Comparison of ENCODE assay signal across 21 cellular contexts in the genomic region with DNA sequence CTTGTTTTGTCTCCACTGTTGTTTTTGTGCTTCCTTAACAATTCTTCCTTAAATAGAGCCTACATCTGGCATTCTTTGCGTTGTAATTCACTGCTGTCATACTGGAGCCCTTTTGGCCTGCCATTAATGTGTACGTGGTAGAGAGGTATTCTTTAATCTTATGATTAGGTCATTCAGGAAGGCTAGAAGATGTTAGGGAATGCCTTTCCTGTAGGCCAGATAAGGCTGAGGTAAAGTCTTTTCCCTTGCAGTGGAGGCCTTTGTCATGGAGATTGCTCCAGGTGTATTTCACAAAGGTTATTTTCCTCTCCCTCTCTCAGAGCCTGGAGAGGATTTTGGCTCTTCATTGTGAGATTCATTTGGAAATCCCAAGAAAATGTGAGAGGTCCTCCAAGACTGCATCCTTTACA.
DNase-seq lines count a peak whose midpoint lies in the region; ATAC-seq and TF ChIP-seq lines count a peak whose summit lies in the region.
"Had no signal": no experiment of that assay in that cellular context is flagged by ENCODE, and none has a peak within 500 bp of the region (broad histone marks: within the 10 kb centered on the region; RNA-seq: fewer than 3 reads in every experiment).

No MANE protein-coding gene starts in this region.

- no CpG with 5 or more reads among the region's 2 CpGs for WGBS in iPS DF 6.9 (ENCODE audit: insufficient coverage, insufficient read length)
- 11% methylated on average over 2 of the region's 2 CpGs for WGBS in mesenchymal stem cell

- no peaks in the 10 kb centered on the region for H3K79me1 ChIP-seq in mesenchymal stem cell (replicated peaks; ENCODE audit: low read length, poor library complexity, severe bottlenecking)

- H3K27me3 ChIP-seq in iPS DF 6.9 (ENCODE audit: control insufficient read depth, insufficient read depth, low read length) (no peaks in the 10 kb centered on the region), mesenchymal stem cell (ENCODE audit: control insufficient read depth in 1 of 2, insufficient read depth in 1 of 2, low read length in 2 of 2) (no peaks in the 10 kb centered on the region)
- H3K27me3 ChIP-seq: BE2C, MG63 had no signal

- no peak overlapping the region for H3K14ac ChIP-seq in mesenchymal stem cell (ENCODE audit: low read length in 2 of 2)

- no peaks in the 10 kb centered on the region for H3K36me3 ChIP-seq in iPS DF 6.9 (ENCODE audit: control insufficient read depth, insufficient read depth, low read length)
- no peaks in the 10 kb centered on the region for H3K36me3 ChIP-seq in mesenchymal stem cell (ENCODE audit: control insufficient read depth in 1 of 2, insufficient read depth in 2 of 2, low read depth in 1 of 2, low read length in 2 of 2)
- H3K36me3 ChIP-seq: BE2C, MG63 had no signal

- H3K9me3 ChIP-seq in iPS DF 6.9 (ENCODE audit: control insufficient read depth, insufficient read depth, low read length) (no peaks in the 10 kb centered on the region), mesenchymal stem cell (ENCODE audit: control insufficient read depth, low read length) (peaks cover 2% of the 10 kb centered on the region)
- H3K9me3 ChIP-seq: BE2C, MG63 had no signal

- H3K27ac ChIP-seq in iPS DF 6.9 (ENCODE audit: low read length) = no peak overlapping the region
- H3K27ac ChIP-seq in mesenchymal stem cell (ENCODE audit: low read length, poor library complexity, severe bottlenecking) = peak overlapping the region; percentile 87
- H3K27ac ChIP-seq: 22Rv1 had no signal

- no peak overlapping the region for H3K9ac ChIP-seq in mesenchymal stem cell (ENCODE audit: low read length)

- H2BK12ac ChIP-seq in mesenchymal stem cell (ENCODE audit: low read length in 2 of 2) = no peak overlapping the region

- CTCF ChIA-PET in WTC11 (lab: Charles Lee) = interaction anchor here (0.6 kb wide), 1 partner anchor 32 kb away, joined by 3 read pairs; no protein-coding TSS in a partner anchor

- H3K23ac ChIP-seq in mesenchymal stem cell (ENCODE audit: low read length in 2 of 2) = no peak overlapping the region

- no peaks in the 10 kb centered on the region; the same call in 1 of the 2 replicates for H3K4me1 ChIP-seq in iPS DF 6.9 (ENCODE audit: control insufficient read depth, insufficient read depth, low read length)
- no peaks in the 10 kb centered on the region for H3K4me1 ChIP-seq in mesenchymal stem cell (ENCODE audit: control insufficient read depth, insufficient read depth, low read depth, low read length)
- H3K4me1 ChIP-seq: BE2C had no signal

- no peak overlapping the region for H3K4ac ChIP-seq in mesenchymal stem cell (ENCODE audit: low read depth in 1 of 2, low read length in 2 of 2)

- H3K18ac ChIP-seq in mesenchymal stem cell (ENCODE audit: low read depth in 1 of 2, low read length in 2 of 2) = no peak overlapping the region

- POLR2A ChIA-PET in WTC11 (lab: Charles Lee) = no interaction called here

- no peak overlapping the region for H4K91ac ChIP-seq in mesenchymal stem cell (ENCODE audit: low read length)

- H3K27me3 Mint-ChIP-seq in WTC11 (ENCODE audit: low read depth) = no peaks in the 10 kb centered on the region
- H3K27me3 Mint-ChIP-seq: CD4-positive, alpha-beta T cell had no signal

- H3K4me3 ChIP-seq in iPS DF 6.9 (ENCODE audit: low read length) (no peak overlapping the region), mesenchymal stem cell (ENCODE audit: insufficient read depth in 1 of 2, low read depth in 1 of 2, low read length in 2 of 2) (no peak overlapping the region)
- H3K4me3 ChIP-seq: MG63 had no signal

- H3K27ac Mint-ChIP-seq in WTC11 = peak overlapping the region; percentile 97
- H3K27ac Mint-ChIP-seq: CD4-positive, alpha-beta T cell had no signal

- H2BK15ac ChIP-seq in mesenchymal stem cell (ENCODE audit: low read depth, poor library complexity, severe bottlenecking) = no peak overlapping the region

- no peak overlapping the region for H2BK120ac ChIP-seq in mesenchymal stem cell (ENCODE audit: low read depth, low read length)

- peak; percentile 51 for DNase-seq in ELF-1 (ENCODE audit: low read depth, low spot score)
- DNase-seq in WTC11 (ENCODE audit: low spot score) = peak; percentile 21
- peak; percentile 55 for DNase-seq in iPS DF 6.9 (ENCODE audit: low read depth, low spot score)
- DNase-seq in mesenchymal stem cell = no peak
- no peak for DNase-seq in NCI-H2171 treated with DMSO at 0.1 percent for 48 hours (lab: John Stamatoyannopoulos, UW)
- DNase-seq in NCI-H510A (lab: John Stamatoyannopoulos, UW) = no peak
- no peak for DNase-seq in NCI-H146 (lab: John Stamatoyannopoulos, UW)
- no peak for DNase-seq in NCI-H446 treated with DMSO at 0.1 percent for 48 hours (lab: John Stamatoyannopoulos, UW)
- DNase-seq: BE2C; CD4-positive, alpha-beta T cell; DMS53; HCEC 1CT; Karpas-422; MG63; NCI-H1092 treated with DMSO at 0.1 percent for 48 hours; NCI-H1694; NCI-H345; NCI-H69; RPMI8226; SIG-M5 had no signal

- peak overlapping the region; percentile 81 for H2BK5ac ChIP-seq in mesenchymal stem cell (ENCODE audit: low read depth, low read length, poor library complexity, severe bottlenecking)

- peaks cover 2% of the 10 kb centered on the region; the same call in 1 of the 2 replicates for H3K36me3 Mint-ChIP-seq in WTC11

- peaks cover 56% of the 10 kb centered on the region for H3K4me1 Mint-ChIP-seq in WTC11

- no peak overlapping the region for H3K4me2 ChIP-seq in mesenchymal stem cell (ENCODE audit: low read length, poor library complexity, severe bottlenecking)

- H3K4me3 Mint-ChIP-seq in WTC11 = peak overlapping the region; percentile 36
- H3K4me3 Mint-ChIP-seq: CD4-positive, alpha-beta T cell had no signal

- H2AK5ac ChIP-seq in mesenchymal stem cell (ENCODE audit: low read length, severe bottlenecking) = no peak overlapping the region

- H4K8ac ChIP-seq in mesenchymal stem cell (ENCODE audit: low read length) = no peak overlapping the region

- peak; percentile 99 for ATAC-seq in WTC11

- peaks cover 5% of the 10 kb centered on the region for H3K9me3 Mint-ChIP-seq in WTC11
- H3K9me3 Mint-ChIP-seq: CD4-positive, alpha-beta T cell had no signal

- no peak for TF ChIP-seq CTCF in WTC11 (IDR thresholded peaks at IDR 0.05)

- H2AFZ ChIP-seq in mesenchymal stem cell (ENCODE audit: low read depth, low read length) = no peak overlapping the region

TF ChIP-seq in WTC11, 78 proteins besides CTCF, POLR2A, EP300 and RAD21 (continues in another document):
- TF ChIP-seq, protein P1, sequence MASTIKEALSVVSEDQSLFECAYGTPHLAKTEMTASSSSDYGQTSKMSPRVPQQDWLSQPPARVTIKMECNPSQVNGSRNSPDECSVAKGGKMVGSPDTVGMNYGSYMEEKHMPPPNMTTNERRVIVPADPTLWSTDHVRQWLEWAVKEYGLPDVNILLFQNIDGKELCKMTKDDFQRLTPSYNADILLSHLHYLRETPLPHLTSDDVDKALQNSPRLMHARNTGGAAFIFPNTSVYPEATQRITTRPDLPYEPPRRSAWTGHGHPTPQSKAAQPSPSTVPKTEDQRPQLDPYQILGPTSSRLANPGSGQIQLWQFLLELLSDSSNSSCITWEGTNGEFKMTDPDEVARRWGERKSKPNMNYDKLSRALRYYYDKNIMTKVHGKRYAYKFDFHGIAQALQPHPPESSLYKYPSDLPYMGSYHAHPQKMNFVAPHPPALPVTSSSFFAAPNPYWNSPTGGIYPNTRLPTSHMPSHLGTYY (CRISPR knock-in tag; IDR thresholded peaks at IDR 0.05) = no peak
- TF ChIP-seq PREB (CRISPR knock-in tag; IDR thresholded peaks at IDR 0.05; ENCODE audit: borderline replicate concordance) (no peak), AR (CRISPR knock-in tag; IDR thresholded peaks at IDR 0.05) (no peak), ATF6 (CRISPR knock-in tag; IDR thresholded peaks at IDR 0.05) (no peak), ZBTB21 (CRISPR knock-in tag; IDR thresholded peaks at IDR 0.05; ENCODE audit: borderline replicate concordance) (no peak)

Comparison
In these comparisons a context has a peak if more than half of its experiments do, and no peak if none do; other contexts are left out.
1. DNase-seq: peak in ELF-1 (single experiment), WTC11 (single experiment) and iPS DF 6.9 (single experiment); none in mesenchymal stem cell (single experiment), NCI-H2171 treated with DMSO at 0.1 percent for 48 hours (single experiment), NCI-H510A (single experiment), NCI-H146 (single experiment) and NCI-H446 treated with DMSO at 0.1 percent for 48 hours (single experiment).